8 cellular contexts compared by ENCODE assay signal in genomic region chr16:30948956-30949654, GRCh38. TPM values are rescaled to one million over a fixed set of nuclear protein-coding genes. Genes with fewer than 3 reads are reported as not detected.
DNase-seq lines count a peak whose midpoint lies in the region; ATAC-seq and TF ChIP-seq lines count a peak whose summit lies in the region.

Gene ORAI3 (plus strand): TSS chr16:30949068. CDS start chr16:30949290, 222 bp downstream.

- peaks cover 8% of the 10 kb centered on the region; the same call in 1 of the 2 replicates for H3K36me3 ChIP-seq in OCI-LY1 (ENCODE audit: insufficient read depth, low read length)
- H3K36me3 ChIP-seq in neural progenitor cell: peaks cover 9% of the 10 kb centered on the region

- peak; percentile 46 for ATAC-seq in GM18520 (IDR thresholded peaks at IDR 0.05; ENCODE audit: unreplicated experiment)
- peak; percentile 59 for ATAC-seq in HG02981 (IDR thresholded peaks at IDR 0.05; ENCODE audit: unreplicated experiment)

- H2AFZ ChIP-seq in OCI-LY1 (ENCODE audit: low read length) (no peak within 1 kb of the TSS), neural progenitor cell (replicated peaks) (peak within 1 kb of the TSS; percentile 43)

- H3K4me2 ChIP-seq in OCI-LY1 (ENCODE audit: low read length) (peak within 1 kb of the TSS; percentile 96), neural progenitor cell (peak within 1 kb of the TSS; percentile 96)

- peaks cover 13% of the 10 kb centered on the region for H3K36me3 Mint-ChIP-seq in neural progenitor cell

- H4K20me1 ChIP-seq in OCI-LY1 (ENCODE audit: insufficient read depth, low read length) (no peaks in the 10 kb centered on the region), neural progenitor cell (ENCODE audit: low read depth) (peaks cover 11% of the 10 kb centered on the region)

- DNase-seq in AG10803 (ENCODE audit: low read depth): peak; percentile 51
- DNase-seq in activated naive CD4-positive, alpha-beta T cell treated with anti-CD3 and anti-CD28 coated beads, Interleukin-2, amount 50 U/mL, for 16 hours: peak; percentile 30
- peak; percentile 68 for DNase-seq in globus pallidus (ENCODE audit: low spot score)
- peak; percentile 84 for DNase-seq in neural progenitor cell (ENCODE audit: low spot score)
- DNase-seq in NCI-H1436 treated with DMSO at 0.1 percent for 48 hours (lab: John Stamatoyannopoulos, UW): no peak

- H3K4me3 ChIP-seq in AG10803 (ENCODE audit: low read length): peak within 1 kb of the TSS; percentile 70
- H3K4me3 ChIP-seq in OCI-LY1 (ENCODE audit: low read depth, low read length, poor library complexity, severe bottlenecking): peak within 1 kb of the TSS; percentile 82
- peak within 1 kb of the TSS; percentile 96 for H3K4me3 ChIP-seq in neural progenitor cell

- H3K79me2 ChIP-seq in OCI-LY1 (ENCODE audit: insufficient read depth, low read length): no peaks in the 10 kb centered on the region
- H3K79me2 ChIP-seq in neural progenitor cell (ENCODE audit: low read depth): peaks cover 14% of the 10 kb centered on the region

- H3K27me3 ChIP-seq in OCI-LY1 (ENCODE audit: insufficient read depth, low read length): no peaks in the 10 kb centered on the region
- H3K27me3 ChIP-seq in neural progenitor cell: no peaks in the 10 kb centered on the region

- H3K9me3 ChIP-seq in OCI-LY1 (ENCODE audit: low read length): no peaks in the 10 kb centered on the region
- no peaks in the 10 kb centered on the region for H3K9me3 ChIP-seq in neural progenitor cell (ENCODE audit: low read depth)

- H3K27ac Mint-ChIP-seq in neural progenitor cell: peak within 1 kb of the TSS; percentile 95

- peak within 1 kb of the TSS; percentile 31 for H3K27ac ChIP-seq in OCI-LY1 (ENCODE audit: low read depth, low read length, poor library complexity, severe bottlenecking)
- H3K27ac ChIP-seq in neural progenitor cell: peak within 1 kb of the TSS; percentile 51

- H3K27me3 Mint-ChIP-seq in neural progenitor cell (ENCODE audit: insufficient read depth, low read depth): peaks cover 10% of the 10 kb centered on the region

- no peak for TF ChIP-seq CTCF in AG10803 (conservative IDR thresholded peaks at IDR 0.05; ENCODE audit: low read length)
- TF ChIP-seq CTCF in OCI-LY1 (IDR thresholded peaks at IDR 0.05; ENCODE audit: low read length): no peak
- TF ChIP-seq CTCF in neural progenitor cell (IDR thresholded peaks at IDR 0.05): no peak

- peaks cover 16% of the 10 kb centered on the region for H3K4me1 ChIP-seq in OCI-LY1 (ENCODE audit: insufficient read depth, low read length, severe bottlenecking)
- H3K4me1 ChIP-seq in neural progenitor cell: peaks cover 19% of the 10 kb centered on the region

- peaks cover 34% of the 10 kb centered on the region for H3K4me1 Mint-ChIP-seq in neural progenitor cell

- H3K9me2 ChIP-seq in OCI-LY1 (ENCODE audit: low read depth, low read length): no peaks in the 10 kb centered on the region

- H3K9me3 Mint-ChIP-seq in neural progenitor cell: no peaks in the 10 kb centered on the region

- H3K4me3 Mint-ChIP-seq in neural progenitor cell: peak within 1 kb of the TSS; percentile 93

- no peaks in the 10 kb centered on the region for H3F3A ChIP-seq in OCI-LY1 (ENCODE audit: insufficient read depth, low read length)
- peaks cover 49% of the 10 kb centered on the region for H3F3A ChIP-seq in neural progenitor cell (ENCODE audit: low read depth)

- H3K9ac ChIP-seq in OCI-LY1 (ENCODE audit: low read length): peak within 1 kb of the TSS; percentile 87
- peak within 1 kb of the TSS; percentile 57 for H3K9ac ChIP-seq in neural progenitor cell

RNA-seq across cellular contexts. Expression of gene ORAI3, which starts in this region (rescaled TPM):
- 10.2 and 20.1 TPM in 2 replicates for total RNA-seq in neural progenitor cell (ENCODE audit: low replicate concordance)
